In the genomic region with DNA sequence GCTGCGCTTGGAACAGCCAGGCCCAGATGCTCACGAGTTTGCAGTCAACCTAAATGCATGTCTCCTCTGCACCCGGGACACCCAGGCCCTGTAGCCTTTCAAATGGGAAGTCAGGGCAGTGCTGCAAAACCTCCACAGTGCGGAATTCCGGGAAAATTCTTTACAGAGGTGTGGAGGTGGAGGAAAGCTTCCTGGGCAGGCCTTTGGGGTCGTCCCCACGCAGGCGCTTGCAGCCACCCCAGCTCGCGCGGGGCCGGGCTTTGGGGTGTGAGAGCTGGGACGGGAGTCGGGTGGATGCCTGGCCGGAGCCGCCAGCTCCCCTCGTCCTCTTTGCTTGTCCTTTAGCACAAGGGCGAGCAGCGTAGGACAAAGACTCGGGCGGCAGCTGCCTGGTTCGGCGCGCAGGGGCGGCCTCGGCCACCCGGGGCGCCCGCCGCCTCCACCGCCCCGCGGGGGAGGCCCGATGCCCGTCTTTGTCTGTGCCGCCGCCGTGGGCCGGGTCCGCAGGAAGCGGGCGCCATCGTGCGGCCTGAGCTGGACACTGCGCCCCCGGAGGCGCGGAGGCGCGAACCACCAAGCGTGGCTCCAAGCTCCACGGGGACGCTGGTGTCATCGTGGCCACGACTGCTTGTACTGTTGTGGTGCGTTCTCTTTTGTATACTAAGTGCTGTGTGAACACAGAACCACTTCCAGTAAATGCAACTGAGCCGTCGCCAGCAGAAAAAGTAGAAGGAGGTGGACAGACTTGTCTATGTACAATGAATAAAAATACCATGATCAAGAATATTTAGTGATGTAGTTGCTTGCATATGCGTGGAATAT, we compare ENCODE assay signal across 8 cellular contexts. TPM values are rescaled to one million over a fixed set of nuclear protein-coding genes. Genes with fewer than 3 reads are reported as not detected.
DNase-seq lines count a peak whose midpoint lies in the region; ATAC-seq and TF ChIP-seq lines count a peak whose summit lies in the region.

No MANE protein-coding gene starts in this region.

- ATAC-seq in HG03378 (IDR thresholded peaks at IDR 0.05; ENCODE audit: unreplicated experiment) = peak; percentile 79
- ATAC-seq in activated T-cell treated with anti-CD3 and anti-CD28 coated beads, Interleukin-2, amount 50 U/mL, for 4 hours = peak; percentile 90 to 94
- ATAC-seq in natural killer cell = peak; percentile 93 to 98 (median 98)

- TF ChIP-seq CTCF in fibroblast of lung (conservative IDR thresholded peaks at IDR 0.05 in 1 of 2, IDR thresholded peaks at IDR 0.05 in 1 of 2; ENCODE audit: low read depth in 1 of 2, low read length in 2 of 2) = peak; percentile 76 to 78
- peak; percentile 90 for TF ChIP-seq CTCF in natural killer cell (IDR thresholded peaks at IDR 0.05)

- H3K4me3 ChIP-seq in NT2/D1 (ENCODE audit: insufficient read length, low read depth) = peak overlapping the region; percentile 34
- peak overlapping the region in 2 of 4 experiments; percentile 5 to 38 for H3K4me3 ChIP-seq in fibroblast of lung (replicated peaks in 1 of 4; ENCODE audit: control extremely low read depth in 1 of 4, insufficient read depth in 1 of 4, low read depth in 3 of 4, low read length in 4 of 4)

- H3K4me1 ChIP-seq in NT2/D1 (ENCODE audit: insufficient read depth, insufficient read length) (no peaks in the 10 kb centered on the region), fibroblast of lung (ENCODE audit: control insufficient read depth, extremely low read depth, insufficient read depth, low read length) (no peaks in the 10 kb centered on the region)

- no peaks in the 10 kb centered on the region for H3K9me3 Mint-ChIP-seq in activated T-cell treated with anti-CD3 and anti-CD28 coated beads, Interleukin-2, amount 50 U/mL, for 4 hours
- no peaks in the 10 kb centered on the region for H3K9me3 Mint-ChIP-seq in natural killer cell

- no peaks in the 10 kb centered on the region for H3K36me3 Mint-ChIP-seq in activated T-cell treated with anti-CD3 and anti-CD28 coated beads, Interleukin-2, amount 50 U/mL, for 4 hours (ENCODE audit: insufficient read depth)
- no peaks in the 10 kb centered on the region for H3K36me3 Mint-ChIP-seq in natural killer cell

- H3K27ac ChIP-seq in fibroblast of lung (ENCODE audit: insufficient read depth, low read length) = no peak overlapping the region

- H3K36me3 ChIP-seq in NT2/D1 (ENCODE audit: insufficient read depth, insufficient read length, low read length) (no peaks in the 10 kb centered on the region), fibroblast of lung (ENCODE audit: control insufficient read depth, insufficient read depth, low read length) (no peaks in the 10 kb centered on the region)

- peaks cover 42% of the 10 kb centered on the region for H3K27me3 Mint-ChIP-seq in activated T-cell treated with anti-CD3 and anti-CD28 coated beads, Interleukin-2, amount 50 U/mL, for 4 hours (ENCODE audit: low read depth)
- peaks cover 34 to 36% of the 10 kb centered on the region in 2 donors for H3K27me3 Mint-ChIP-seq in natural killer cell (ENCODE audit: low read depth in 2 of 2)

- H3K4me2 ChIP-seq in fibroblast of lung (ENCODE audit: extremely low read depth, insufficient read depth, low read length) = peak overlapping the region; percentile 68

- H3K27ac Mint-ChIP-seq in natural killer cell = no peak overlapping the region

- no peak overlapping the region for H3K4me3 Mint-ChIP-seq in activated T-cell treated with anti-CD3 and anti-CD28 coated beads, Interleukin-2, amount 50 U/mL, for 4 hours
- H3K4me3 Mint-ChIP-seq in natural killer cell = no peak overlapping the region

- H3K79me2 ChIP-seq in fibroblast of lung (ENCODE audit: control insufficient read depth, insufficient read depth, low read length) = no peaks in the 10 kb centered on the region

- H4K20me1 ChIP-seq in fibroblast of lung (ENCODE audit: control insufficient read depth, extremely low read depth, insufficient read depth, low read length) = no peaks in the 10 kb centered on the region

- H3K9ac ChIP-seq in NT2/D1 (ENCODE audit: insufficient read length, low read depth) (peak overlapping the region; percentile 74), fibroblast of lung (ENCODE audit: insufficient read depth, low read length) (no peak overlapping the region)

- H3K27me3 ChIP-seq in NT2/D1 (ENCODE audit: insufficient read depth, insufficient read length) = peaks cover 38% of the 10 kb centered on the region
- peaks cover 7% of the 10 kb centered on the region for H3K27me3 ChIP-seq in fibroblast of lung (ENCODE audit: control insufficient read depth, insufficient read depth, low read length)

- intact Hi-C loops in natural killer cell (cut with micrococcal nuclease) = loop anchor here (5.0 to 10.0 kb wide), 2 partner anchors 1277 to 1554 kb away; no protein-coding TSS in a partner anchor

- DNase-seq in CD1c-positive myeloid dendritic cell (ENCODE audit: extremely low spot score) = peak; percentile 86
- peak; percentile 73 for DNase-seq in GM19238 (ENCODE audit: insufficient read length, low spot score)
- no peak for DNase-seq in NT2/D1 (ENCODE audit: low read depth, low spot score)
- DNase-seq in activated T-cell treated with anti-CD3 and anti-CD28 coated beads, Interleukin-2, amount 50 U/mL, for 4 hours = peak; percentile 38
- DNase-seq in fibroblast of lung (ENCODE audit: low read depth in 2 of 2) = peak; percentile 23 to 30
- peak; percentile 70 for DNase-seq in natural killer cell
- peak; percentile 9 for DNase-seq in stimulated activated naive CD4-positive, alpha-beta T cell treated with Interleukin-2 at 50 U/mL for 16 hours (lab: John Stamatoyannopoulos, UW)

- H2AFZ ChIP-seq in fibroblast of lung (ENCODE audit: low read length) = peak overlapping the region; percentile 31

- H3K9me3 ChIP-seq in NT2/D1 (ENCODE audit: insufficient read depth, low read length) (no peaks in the 10 kb centered on the region), fibroblast of lung (ENCODE audit: control insufficient read depth, insufficient read depth, low read depth, low read length) (no peaks in the 10 kb centered on the region)

- H3K4me1 Mint-ChIP-seq in activated T-cell treated with anti-CD3 and anti-CD28 coated beads, Interleukin-2, amount 50 U/mL, for 4 hours (ENCODE audit: low read depth) = no peaks in the 10 kb centered on the region
- peaks cover 0 to 4% of the 10 kb centered on the region in 2 donors for H3K4me1 Mint-ChIP-seq in natural killer cell

RNA-seq across cellular contexts. Expression of a gene that starts 28.2 kb away (rescaled TPM):
- total RNA-seq in activated T-cell treated with anti-CD3 and anti-CD28 coated beads, Interleukin-2, amount 50 U/mL, for 4 hours = 1 to 10 TPM in 1 of 3 donors, under 1 TPM in 2; 0.38 to 2.6 (median 0.87) TPM
- total RNA-seq in fibroblast of lung (under 0.01 and 0.17 TPM in 2 replicates), natural killer cell (1 to 10 TPM; 2.6 to 3.5 (median 3.0) TPM)
- 0.09 TPM in 1 of 2 replicates, not detected in the other for polyA plus RNA-seq in fibroblast of lung
- 0.16 TPM in 1 of 2 replicates, not detected in the other for polyA plus RNA-seq in fibroblast of lung (2012)
- 0.31 TPM in 1 of 2 replicates, not detected in the other for polyA minus RNA-seq in fibroblast of lung (ENCODE audit: low replicate concordance)
